8 cellular contexts compared by ENCODE assay signal in genomic region chr19:49812452-49812996, GRCh38. TPM values are rescaled to one million over a fixed set of nuclear protein-coding genes. Genes with fewer than 3 reads are reported as not detected.
DNase-seq lines count a peak whose midpoint lies in the region; ATAC-seq, FAIRE-seq and TF ChIP-seq lines count a peak whose summit lies in the region.

No MANE protein-coding gene starts in this region.

- ATAC-seq in heart left ventricle (no peak), left ventricle myocardium superior (no peak)

- H3K27ac Mint-ChIP-seq in mesothelial cell of epicardium, result peak overlapping the region; percentile 98

- no peaks in the 10 kb centered on the region for H3K27me3 Mint-ChIP-seq in mesothelial cell of epicardium (ENCODE audit: low read depth)

- no peak for TF ChIP-seq CTCF in heart left ventricle (IDR thresholded peaks at IDR 0.05)
- no peak for TF ChIP-seq CTCF in brain microvascular endothelial cell (IDR thresholded peaks at IDR 0.05; ENCODE audit: low read depth, low read length, missing control alignments)
- TF ChIP-seq CTCF in mesothelial cell of epicardium (IDR thresholded peaks at IDR 0.05; ENCODE audit: unreplicated experiment), result no peak
- TF ChIP-seq CTCF in uterus (IDR thresholded peaks at IDR 0.05), result no peak

- H3K27me3 ChIP-seq in heart left ventricle, result no peaks in the 10 kb centered on the region
- H3K27me3 ChIP-seq in brain microvascular endothelial cell (replicated peaks), result no peaks in the 10 kb centered on the region
- no peaks in the 10 kb centered on the region for H3K27me3 ChIP-seq in uterus

- intact Hi-C loops in heart left ventricle (cut with DNase I) (loop anchor here in 5 of 10 donors (2.0 to 5.0 kb wide), 6 partner anchors 40 to 135 kb away; partner anchors contain the start of genes AP2A1 (in 2 of the 5), AKT1S1 (in 1 of the 5), PNKP (in 1 of the 5) and PRMT1 (in 1 of the 5)), left ventricle myocardium superior (cut with micrococcal nuclease) (no loop called here), uterus (cut with DNase I; ENCODE audit: low total_unique reads) (no loop called here)

- DNase-seq in heart left ventricle, result no peak
- no peak for DNase-seq in left ventricle myocardium superior
- DNase-seq in brain microvascular endothelial cell, result no peak
- DNase-seq in mesothelial cell of epicardium (ENCODE audit: low spot score in 2 of 2, unreplicated experiment in 2 of 2), result no peak
- no peak for DNase-seq in uterus
- DNase-seq in NCI-H510A treated with DMSO at 0.1 percent for 48 hours (lab: John Stamatoyannopoulos, UW), result no peak
- DNase-seq in GM19239 (ENCODE audit: insufficient read length, low spot score), result no peak
- no peak for DNase-seq in NCI-H1092 treated with DMSO at 0.1 percent for 48 hours (lab: John Stamatoyannopoulos, UW)

- peak overlapping the region; percentile 95 for H3K4me3 Mint-ChIP-seq in mesothelial cell of epicardium

- no peaks in the 10 kb centered on the region for H3K9me3 ChIP-seq in heart left ventricle
- H3K9me3 ChIP-seq in uterus, result no peaks in the 10 kb centered on the region

- no peaks in the 10 kb centered on the region for H3K9me3 Mint-ChIP-seq in mesothelial cell of epicardium

- H3K36me3 Mint-ChIP-seq in mesothelial cell of epicardium, result no peaks in the 10 kb centered on the region

- in situ Hi-C loops in brain microvascular endothelial cell (cut with HindIII; ENCODE audit: low pct_ligation_motif_present, low sequenced_read_pairs), result no loop called here

- H3K4me1 ChIP-seq in heart left ventricle (peaks cover 0 to 46% (median 25%) of the 10 kb centered on the region in 12 donors), uterus (peaks cover 0 to 4% of the 10 kb centered on the region in 2 donors)

- WGBS in heart left ventricle, 4 donors, result 32 to 48% (median 43%) methylated on average over 9 to 11 of the region's 11 CpGs

- H3K4me3 ChIP-seq in heart left ventricle, result peak overlapping the region; percentile 43 to 83 (median 70)
- peak overlapping the region; percentile 88 for H3K4me3 ChIP-seq in brain microvascular endothelial cell (ENCODE audit: low read depth, low read length)
- peak overlapping the region; percentile 65 to 70 for H3K4me3 ChIP-seq in uterus

- no peak for FAIRE-seq in GM19239 (lab: Jason Lieb, UNC)

- TF ChIP-seq POLR2A in heart left ventricle (IDR thresholded peaks at IDR 0.05) (no peak), uterus (IDR thresholded peaks at IDR 0.05) (no peak)

- H3K27ac ChIP-seq in heart left ventricle, result peak overlapping the region; percentile 69 to 95 (median 88)
- H3K27ac ChIP-seq in brain microvascular endothelial cell, result peak overlapping the region; percentile 94
- H3K27ac ChIP-seq in uterus, result peak overlapping the region; percentile 92 to 97

- H3K36me3 ChIP-seq in heart left ventricle (peaks cover 0 to 6% (median 0%) of the 10 kb centered on the region in 9 donors), brain microvascular endothelial cell (replicated peaks) (peaks cover 7% of the 10 kb centered on the region), uterus (no peaks in the 10 kb centered on the region)

- peaks cover 30% of the 10 kb centered on the region for H3K4me1 Mint-ChIP-seq in mesothelial cell of epicardium

RNA-seq across cellular contexts. Expression of gene FUZ, which starts 0.6 kb away (rescaled TPM):
- total RNA-seq in heart left ventricle (10 to 100 TPM; 12.7 to 29.1 (median 16.2) TPM), left ventricle myocardium superior (19.1 TPM), mesothelial cell of epicardium (23.1 to 25.8 TPM (median 23.2 TPM) in 3 replicates), uterus (10 to 100 TPM; 10.5 to 28.8 (median 23.3) TPM)
- 10 to 100 TPM; 14.3 to 24.3 TPM for polyA plus RNA-seq in heart left ventricle

RNA-seq across cellular contexts. Expression of gene MED25, which starts 5.6 kb away (rescaled TPM):
- 100 to 1,000 TPM in 1 of 9 donors, 10 to 100 TPM in 8; 45.8 to 119 (median 54.7) TPM for total RNA-seq in heart left ventricle
- 10 to 100 TPM; 44.1 to 60.2 TPM for polyA plus RNA-seq in heart left ventricle
- total RNA-seq in left ventricle myocardium superior, result 68.5 TPM
- total RNA-seq in mesothelial cell of epicardium, result 103 to 107 TPM (median 105 TPM) in 3 replicates
- 10 to 100 TPM; 21.1 to 48.1 (median 26.8) TPM for total RNA-seq in uterus

RNA-seq across cellular contexts. Expression of gene PTOV1, which starts 38.4 kb away (rescaled TPM):
- total RNA-seq in heart left ventricle (100 to 1,000 TPM in 1 of 9 donors, 10 to 100 TPM in 8; 70.9 to 109 (median 91.5) TPM), left ventricle myocardium superior (127 TPM), mesothelial cell of epicardium (415 to 431 TPM (median 422 TPM) in 3 replicates), uterus (100 to 1,000 TPM in 1 of 4 donors, 10 to 100 TPM in 3; 46.2 to 156 (median 82.0) TPM)
- 100 to 1,000 TPM in 1 of 2 donors, 10 to 100 TPM in 1; 85.9 to 135 TPM for polyA plus RNA-seq in heart left ventricle

RNA-seq across cellular contexts. Expression of gene AP2A1, which starts 45.7 kb away (rescaled TPM):
- total RNA-seq in heart left ventricle (100 to 1,000 TPM in 1 of 9 donors, 10 to 100 TPM in 8; 53.6 to 152 (median 70.5) TPM), left ventricle myocardium superior (73.1 TPM), mesothelial cell of epicardium (84.6 to 89.6 TPM (median 85.2 TPM) in 3 replicates), uterus (100 to 1,000 TPM in 1 of 4 donors, 10 to 100 TPM in 3; 47.1 to 114 (median 54.7) TPM)
- 100 to 1,000 TPM in 1 of 2 donors, 10 to 100 TPM in 1; 33.4 to 115 TPM for polyA plus RNA-seq in heart left ventricle

RNA-seq across cellular contexts. Expression of gene TSKS, which starts 49.4 kb away (rescaled TPM):
- total RNA-seq in heart left ventricle (under 1 TPM in 6 of 9 donors, not detected in 3; 0.23 to 0.77 (median 0.34) TPM), left ventricle myocardium superior (0.72 TPM), mesothelial cell of epicardium (not detected in 3 replicates), uterus (1 to 10 TPM in 1 of 4 donors, under 1 TPM in 1, not detected in 2; 0.28 to 1.9 TPM)
- under 1 TPM; 0.49 to 0.72 TPM for polyA plus RNA-seq in heart left ventricle
